ENCODE assay signal across 1 cellular context in the genomic region with DNA sequence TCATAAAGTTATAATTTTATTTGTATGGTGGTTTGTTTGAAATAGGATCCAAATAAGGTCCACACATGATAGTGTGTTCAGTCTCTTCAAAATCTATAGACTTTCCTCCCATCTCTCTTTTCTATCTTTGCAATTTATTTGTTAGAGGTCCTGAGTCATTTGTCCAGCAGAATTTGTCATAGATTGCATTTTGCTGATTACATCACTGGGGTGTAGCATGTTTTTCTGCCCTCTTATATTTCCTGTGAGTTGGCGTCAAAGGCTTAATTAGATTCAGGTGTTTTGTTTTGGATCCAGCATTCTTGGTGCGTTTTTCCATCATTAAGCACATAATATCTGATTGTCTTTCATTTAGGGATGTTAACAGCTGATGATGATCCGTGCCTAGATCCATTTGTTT.
A peak's percentile ranks its signal among the peaks of the same experiment; 100 is the strongest.
TF ChIP-seq lines count a peak whose summit lies in the region.

No MANE protein-coding gene starts in this region.

TF ChIP-seq in K562, 482 proteins besides CTCF, POLR2A, EP300 and RAD21 (continued from another document and continues in another):
- TF ChIP-seq, protein P1, sequence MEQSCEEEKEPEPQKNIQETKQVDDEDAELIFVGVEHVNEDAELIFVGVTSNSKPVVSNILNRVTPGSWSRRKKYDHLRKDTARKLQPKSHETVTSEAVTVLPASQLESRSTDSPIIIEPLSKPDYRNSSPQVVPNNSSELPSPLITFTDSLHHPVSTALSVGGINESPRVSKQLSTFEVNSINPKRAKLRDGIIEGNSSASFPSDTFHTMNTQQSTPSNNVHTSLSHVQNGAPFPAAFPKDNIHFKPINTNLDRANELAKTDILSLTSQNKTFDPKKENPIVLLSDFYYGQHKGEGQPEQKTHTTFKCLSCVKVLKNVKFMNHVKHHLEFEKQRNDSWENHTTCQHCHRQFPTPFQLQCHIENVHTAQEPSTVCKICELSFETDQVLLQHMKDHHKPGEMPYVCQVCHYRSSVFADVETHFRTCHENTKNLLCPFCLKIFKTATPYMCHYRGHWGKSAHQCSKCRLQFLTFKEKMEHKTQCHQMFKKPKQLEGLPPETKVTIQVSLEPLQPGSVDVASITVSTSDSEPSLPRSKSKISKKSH (CRISPR knock-in tag; IDR thresholded peaks at IDR 0.05) = no peak
- TF ChIP-seq, protein P2, sequence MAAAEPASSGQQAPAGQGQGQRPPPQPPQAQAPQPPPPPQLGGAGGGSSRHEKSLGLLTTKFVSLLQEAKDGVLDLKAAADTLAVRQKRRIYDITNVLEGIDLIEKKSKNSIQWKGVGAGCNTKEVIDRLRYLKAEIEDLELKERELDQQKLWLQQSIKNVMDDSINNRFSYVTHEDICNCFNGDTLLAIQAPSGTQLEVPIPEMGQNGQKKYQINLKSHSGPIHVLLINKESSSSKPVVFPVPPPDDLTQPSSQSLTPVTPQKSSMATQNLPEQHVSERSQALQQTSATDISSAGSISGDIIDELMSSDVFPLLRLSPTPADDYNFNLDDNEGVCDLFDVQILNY (CRISPR knock-in tag; IDR thresholded peaks at IDR 0.05) = no peak
- TF ChIP-seq NBN (IDR thresholded peaks at IDR 0.05; ENCODE audit: low read depth) (no peak), CREBBP (IDR thresholded peaks at IDR 0.05; ENCODE audit: low read depth, low read length) (no peak), NELFE (IDR thresholded peaks at IDR 0.05; ENCODE audit: insufficient read depth, insufficient read length) (no peak), MCM7 (IDR thresholded peaks at IDR 0.05) (no peak), YBX1 (IDR thresholded peaks at IDR 0.05) (no peak), ETV6 (IDR thresholded peaks at IDR 0.05; ENCODE audit: borderline replicate concordance in 1 of 2, low read depth in 2 of 2, low read length in 1 of 2) (no peak), ETV6 (CRISPR knock-in tag; IDR thresholded peaks at IDR 0.05; ENCODE audit: borderline replicate concordance) (no peak), CHCHD3 (CRISPR knock-in tag; IDR thresholded peaks at IDR 0.05) (no peak), MED1 (CRISPR knock-in tag; IDR thresholded peaks at IDR 0.05; ENCODE audit: borderline replicate concordance) (no peak), SAP30 (IDR thresholded peaks at IDR 0.05; ENCODE audit: borderline replicate concordance, insufficient read depth, low read depth, low read length, poor library complexity, severe bottlenecking) (no peak), PHF8 (IDR thresholded peaks at IDR 0.05; ENCODE audit: borderline replicate concordance, low read length) (no peak), OTX1 (CRISPR knock-in tag; IDR thresholded peaks at IDR 0.05) (no peak), KAT2B (IDR thresholded peaks at IDR 0.05; ENCODE audit: low read depth, low read length) (no peak), CEBPG (CRISPR knock-in tag; IDR thresholded peaks at IDR 0.05) (no peak), CEBPG (tag; conservative IDR thresholded peaks at IDR 0.05 in 1 of 2, IDR thresholded peaks at IDR 0.05 in 1 of 2) (peak; percentile 61 to 80; a peak in 3 of 4 replicates), POLR2H (tag; IDR thresholded peaks at IDR 0.05; ENCODE audit: low read depth) (0 out of 2 replicates have a peak, but pooled peaks have one; percentile 30), GABPA (tag; conservative IDR thresholded peaks at IDR 0.05; ENCODE audit: low read depth) (peak; percentile 34; the same call in 1 of the 2 replicates), SRSF7 (optimal IDR thresholded peaks at IDR 0.05; ENCODE audit: low read depth, low read length) (no peak), U2AF2 (optimal IDR thresholded peaks at IDR 0.05; ENCODE audit: low read depth, low read length) (no peak), ASH1L (IDR thresholded peaks at IDR 0.05; ENCODE audit: borderline replicate concordance, low read depth, partially characterized antibody) (no peak), PPARD (CRISPR knock-in tag; IDR thresholded peaks at IDR 0.05) (no peak), SREBF1 (IDR thresholded peaks at IDR 0.05; ENCODE audit: borderline replicate concordance, low read depth, low read length) (no peak), JUND (IDR thresholded peaks at IDR 0.05; ENCODE audit: borderline replicate concordance, low read depth, low read length) (peak; percentile 67; the same call in 1 of the 2 replicates), JUND (tag; IDR thresholded peaks at IDR 0.05; ENCODE audit: borderline replicate concordance, low read depth, low read length) (no peak), SETDB1 (IDR thresholded peaks at IDR 0.05; ENCODE audit: low read length) (no peak), SMARCA5 (IDR thresholded peaks at IDR 0.05) (no peak), ZNF764 (CRISPR knock-in tag; IDR thresholded peaks at IDR 0.05; ENCODE audit: low read depth) (no peak), SMAD1 (IDR thresholded peaks at IDR 0.05; ENCODE audit: low read depth, low read length, partially characterized antibody) (no peak), POLR2AphosphoS2 (IDR thresholded peaks at IDR 0.05; ENCODE audit: low read length) (no peak), PTBP1 (IDR thresholded peaks at IDR 0.05; ENCODE audit: low read depth, low read length) (no peak), SNIP1 (IDR thresholded peaks at IDR 0.05; ENCODE audit: low read depth) (no peak)
- TF ChIP-seq, protein P3, sequence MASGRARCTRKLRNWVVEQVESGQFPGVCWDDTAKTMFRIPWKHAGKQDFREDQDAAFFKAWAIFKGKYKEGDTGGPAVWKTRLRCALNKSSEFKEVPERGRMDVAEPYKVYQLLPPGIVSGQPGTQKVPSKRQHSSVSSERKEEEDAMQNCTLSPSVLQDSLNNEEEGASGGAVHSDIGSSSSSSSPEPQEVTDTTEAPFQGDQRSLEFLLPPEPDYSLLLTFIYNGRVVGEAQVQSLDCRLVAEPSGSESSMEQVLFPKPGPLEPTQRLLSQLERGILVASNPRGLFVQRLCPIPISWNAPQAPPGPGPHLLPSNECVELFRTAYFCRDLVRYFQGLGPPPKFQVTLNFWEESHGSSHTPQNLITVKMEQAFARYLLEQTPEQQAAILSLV (tag; IDR thresholded peaks at IDR 0.05) = no peak
- TF ChIP-seq, protein P4, sequence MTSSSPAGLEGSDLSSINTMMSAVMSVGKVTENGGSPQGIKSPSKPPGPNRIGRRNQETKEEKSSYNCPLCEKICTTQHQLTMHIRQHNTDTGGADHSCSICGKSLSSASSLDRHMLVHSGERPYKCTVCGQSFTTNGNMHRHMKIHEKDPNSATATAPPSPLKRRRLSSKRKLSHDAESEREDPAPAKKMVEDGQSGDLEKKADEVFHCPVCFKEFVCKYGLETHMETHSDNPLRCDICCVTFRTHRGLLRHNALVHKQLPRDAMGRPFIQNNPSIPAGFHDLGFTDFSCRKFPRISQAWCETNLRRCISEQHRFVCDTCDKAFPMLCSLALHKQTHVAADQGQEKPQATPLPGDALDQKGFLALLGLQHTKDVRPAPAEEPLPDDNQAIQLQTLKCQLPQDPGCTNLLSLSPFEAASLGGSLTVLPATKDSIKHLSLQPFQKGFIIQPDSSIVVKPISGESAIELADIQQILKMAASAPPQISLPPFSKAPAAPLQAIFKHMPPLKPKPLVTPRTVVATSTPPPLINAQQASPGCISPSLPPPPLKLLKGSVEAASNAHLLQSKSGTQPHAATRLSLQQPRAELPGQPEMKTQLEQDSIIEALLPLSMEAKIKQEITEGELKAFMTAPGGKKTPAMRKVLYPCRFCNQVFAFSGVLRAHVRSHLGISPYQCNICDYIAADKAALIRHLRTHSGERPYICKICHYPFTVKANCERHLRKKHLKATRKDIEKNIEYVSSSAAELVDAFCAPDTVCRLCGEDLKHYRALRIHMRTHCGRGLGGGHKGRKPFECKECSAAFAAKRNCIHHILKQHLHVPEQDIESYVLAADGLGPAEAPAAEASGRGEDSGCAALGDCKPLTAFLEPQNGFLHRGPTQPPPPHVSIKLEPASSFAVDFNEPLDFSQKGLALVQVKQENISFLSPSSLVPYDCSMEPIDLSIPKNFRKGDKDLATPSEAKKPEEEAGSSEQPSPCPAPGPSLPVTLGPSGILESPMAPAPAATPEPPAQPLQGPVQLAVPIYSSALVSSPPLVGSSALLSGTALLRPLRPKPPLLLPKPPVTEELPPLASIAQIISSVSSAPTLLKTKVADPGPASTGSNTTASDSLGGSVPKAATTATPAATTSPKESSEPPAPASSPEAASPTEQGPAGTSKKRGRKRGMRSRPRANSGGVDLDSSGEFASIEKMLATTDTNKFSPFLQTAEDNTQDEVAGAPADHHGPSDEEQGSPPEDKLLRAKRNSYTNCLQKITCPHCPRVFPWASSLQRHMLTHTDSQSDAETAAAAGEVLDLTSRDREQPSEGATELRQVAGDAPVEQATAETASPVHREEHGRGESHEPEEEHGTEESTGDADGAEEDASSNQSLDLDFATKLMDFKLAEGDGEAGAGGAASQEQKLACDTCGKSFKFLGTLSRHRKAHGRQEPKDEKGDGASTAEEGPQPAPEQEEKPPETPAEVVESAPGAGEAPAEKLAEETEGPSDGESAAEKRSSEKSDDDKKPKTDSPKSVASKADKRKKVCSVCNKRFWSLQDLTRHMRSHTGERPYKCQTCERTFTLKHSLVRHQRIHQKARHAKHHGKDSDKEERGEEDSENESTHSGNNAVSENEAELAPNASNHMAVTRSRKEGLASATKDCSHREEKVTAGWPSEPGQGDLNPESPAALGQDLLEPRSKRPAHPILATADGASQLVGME (CRISPR knock-in tag; IDR thresholded peaks at IDR 0.05) = no peak
- TF ChIP-seq, protein P5, sequence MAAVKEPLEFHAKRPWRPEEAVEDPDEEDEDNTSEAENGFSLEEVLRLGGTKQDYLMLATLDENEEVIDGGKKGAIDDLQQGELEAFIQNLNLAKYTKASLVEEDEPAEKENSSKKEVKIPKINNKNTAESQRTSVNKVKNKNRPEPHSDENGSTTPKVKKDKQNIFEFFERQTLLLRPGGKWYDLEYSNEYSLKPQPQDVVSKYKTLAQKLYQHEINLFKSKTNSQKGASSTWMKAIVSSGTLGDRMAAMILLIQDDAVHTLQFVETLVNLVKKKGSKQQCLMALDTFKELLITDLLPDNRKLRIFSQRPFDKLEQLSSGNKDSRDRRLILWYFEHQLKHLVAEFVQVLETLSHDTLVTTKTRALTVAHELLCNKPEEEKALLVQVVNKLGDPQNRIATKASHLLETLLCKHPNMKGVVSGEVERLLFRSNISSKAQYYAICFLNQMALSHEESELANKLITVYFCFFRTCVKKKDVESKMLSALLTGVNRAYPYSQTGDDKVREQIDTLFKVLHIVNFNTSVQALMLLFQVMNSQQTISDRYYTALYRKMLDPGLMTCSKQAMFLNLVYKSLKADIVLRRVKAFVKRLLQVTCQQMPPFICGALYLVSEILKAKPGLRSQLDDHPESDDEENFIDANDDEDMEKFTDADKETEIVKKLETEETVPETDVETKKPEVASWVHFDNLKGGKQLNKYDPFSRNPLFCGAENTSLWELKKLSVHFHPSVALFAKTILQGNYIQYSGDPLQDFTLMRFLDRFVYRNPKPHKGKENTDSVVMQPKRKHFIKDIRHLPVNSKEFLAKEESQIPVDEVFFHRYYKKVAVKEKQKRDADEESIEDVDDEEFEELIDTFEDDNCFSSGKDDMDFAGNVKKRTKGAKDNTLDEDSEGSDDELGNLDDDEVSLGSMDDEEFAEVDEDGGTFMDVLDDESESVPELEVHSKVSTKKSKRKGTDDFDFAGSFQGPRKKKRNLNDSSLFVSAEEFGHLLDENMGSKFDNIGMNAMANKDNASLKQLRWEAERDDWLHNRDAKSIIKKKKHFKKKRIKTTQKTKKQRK (IDR thresholded peaks at IDR 0.05; ENCODE audit: borderline replicate concordance, low read depth, low read length) = no peak
- TF ChIP-seq, protein P6, sequence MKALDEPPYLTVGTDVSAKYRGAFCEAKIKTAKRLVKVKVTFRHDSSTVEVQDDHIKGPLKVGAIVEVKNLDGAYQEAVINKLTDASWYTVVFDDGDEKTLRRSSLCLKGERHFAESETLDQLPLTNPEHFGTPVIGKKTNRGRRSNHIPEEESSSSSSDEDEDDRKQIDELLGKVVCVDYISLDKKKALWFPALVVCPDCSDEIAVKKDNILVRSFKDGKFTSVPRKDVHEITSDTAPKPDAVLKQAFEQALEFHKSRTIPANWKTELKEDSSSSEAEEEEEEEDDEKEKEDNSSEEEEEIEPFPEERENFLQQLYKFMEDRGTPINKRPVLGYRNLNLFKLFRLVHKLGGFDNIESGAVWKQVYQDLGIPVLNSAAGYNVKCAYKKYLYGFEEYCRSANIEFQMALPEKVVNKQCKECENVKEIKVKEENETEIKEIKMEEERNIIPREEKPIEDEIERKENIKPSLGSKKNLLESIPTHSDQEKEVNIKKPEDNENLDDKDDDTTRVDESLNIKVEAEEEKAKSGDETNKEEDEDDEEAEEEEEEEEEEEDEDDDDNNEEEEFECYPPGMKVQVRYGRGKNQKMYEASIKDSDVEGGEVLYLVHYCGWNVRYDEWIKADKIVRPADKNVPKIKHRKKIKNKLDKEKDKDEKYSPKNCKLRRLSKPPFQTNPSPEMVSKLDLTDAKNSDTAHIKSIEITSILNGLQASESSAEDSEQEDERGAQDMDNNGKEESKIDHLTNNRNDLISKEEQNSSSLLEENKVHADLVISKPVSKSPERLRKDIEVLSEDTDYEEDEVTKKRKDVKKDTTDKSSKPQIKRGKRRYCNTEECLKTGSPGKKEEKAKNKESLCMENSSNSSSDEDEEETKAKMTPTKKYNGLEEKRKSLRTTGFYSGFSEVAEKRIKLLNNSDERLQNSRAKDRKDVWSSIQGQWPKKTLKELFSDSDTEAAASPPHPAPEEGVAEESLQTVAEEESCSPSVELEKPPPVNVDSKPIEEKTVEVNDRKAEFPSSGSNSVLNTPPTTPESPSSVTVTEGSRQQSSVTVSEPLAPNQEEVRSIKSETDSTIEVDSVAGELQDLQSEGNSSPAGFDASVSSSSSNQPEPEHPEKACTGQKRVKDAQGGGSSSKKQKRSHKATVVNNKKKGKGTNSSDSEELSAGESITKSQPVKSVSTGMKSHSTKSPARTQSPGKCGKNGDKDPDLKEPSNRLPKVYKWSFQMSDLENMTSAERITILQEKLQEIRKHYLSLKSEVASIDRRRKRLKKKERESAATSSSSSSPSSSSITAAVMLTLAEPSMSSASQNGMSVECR (CRISPR knock-in tag; IDR thresholded peaks at IDR 0.05) = no peak
- TF ChIP-seq, protein P7, sequence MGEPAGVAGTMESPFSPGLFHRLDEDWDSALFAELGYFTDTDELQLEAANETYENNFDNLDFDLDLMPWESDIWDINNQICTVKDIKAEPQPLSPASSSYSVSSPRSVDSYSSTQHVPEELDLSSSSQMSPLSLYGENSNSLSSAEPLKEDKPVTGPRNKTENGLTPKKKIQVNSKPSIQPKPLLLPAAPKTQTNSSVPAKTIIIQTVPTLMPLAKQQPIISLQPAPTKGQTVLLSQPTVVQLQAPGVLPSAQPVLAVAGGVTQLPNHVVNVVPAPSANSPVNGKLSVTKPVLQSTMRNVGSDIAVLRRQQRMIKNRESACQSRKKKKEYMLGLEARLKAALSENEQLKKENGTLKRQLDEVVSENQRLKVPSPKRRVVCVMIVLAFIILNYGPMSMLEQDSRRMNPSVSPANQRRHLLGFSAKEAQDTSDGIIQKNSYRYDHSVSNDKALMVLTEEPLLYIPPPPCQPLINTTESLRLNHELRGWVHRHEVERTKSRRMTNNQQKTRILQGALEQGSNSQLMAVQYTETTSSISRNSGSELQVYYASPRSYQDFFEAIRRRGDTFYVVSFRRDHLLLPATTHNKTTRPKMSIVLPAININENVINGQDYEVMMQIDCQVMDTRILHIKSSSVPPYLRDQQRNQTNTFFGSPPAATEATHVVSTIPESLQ (CRISPR knock-in tag; IDR thresholded peaks at IDR 0.05) = no peak
